In genomic region chr1:207963429-207964194, GRCh38 we compare ENCODE assay signal across 8 cellular contexts. TPM values are rescaled to one million over a fixed set of nuclear protein-coding genes. Genes with fewer than 3 reads are reported as not detected.
DNase-seq lines count a peak whose midpoint lies in the region; ATAC-seq lines count a peak whose summit lies in the region.

No MANE protein-coding gene starts in this region.

- H3K36me3 Mint-ChIP-seq in activated T-cell treated with anti-CD3 and anti-CD28 coated beads, Interleukin-2, amount 50 U/mL, for 4 hours (ENCODE audit: insufficient read depth), result no peaks in the 10 kb centered on the region

- H3K36me3 ChIP-seq in HUES64 (ENCODE audit: insufficient read depth, low read length) (no peaks in the 10 kb centered on the region), esophagus (ENCODE audit: control insufficient read depth in 2 of 2, insufficient read depth in 2 of 2, low read length in 1 of 2) (no peaks in the 10 kb centered on the region), muscle layer of duodenum (ENCODE audit: control insufficient read depth in 1 of 2, insufficient read depth in 2 of 2, low read length in 2 of 2) (no peaks in the 10 kb centered on the region)

- peak overlapping the region; percentile 81 for H3K4me3 Mint-ChIP-seq in activated T-cell treated with anti-CD3 and anti-CD28 coated beads, Interleukin-2, amount 50 U/mL, for 4 hours

- 2% methylated on average over 58 of the region's 58 CpGs for WGBS in HUES64
- 1 to 2% methylated on average over 45 to 58 of the region's 58 CpGs for WGBS in esophagus, 2 donors

- no peaks in the 10 kb centered on the region for H3K9me3 Mint-ChIP-seq in activated T-cell treated with anti-CD3 and anti-CD28 coated beads, Interleukin-2, amount 50 U/mL, for 4 hours

- H3K27ac ChIP-seq in HUES64 (ENCODE audit: low read depth, low read length), result no peak overlapping the region
- H3K27ac ChIP-seq in esophagus (ENCODE audit: low read depth in 2 of 2, low read length in 1 of 2), result peak overlapping the region; percentile 92 to 95
- H3K27ac ChIP-seq in muscle layer of duodenum (ENCODE audit: low read length), result peak overlapping the region; percentile 89

- H3K9me3 ChIP-seq in HUES64 (ENCODE audit: insufficient read depth, low read depth, low read length), result no peaks in the 10 kb centered on the region
- no peaks in the 10 kb centered on the region for H3K9me3 ChIP-seq in esophagus (ENCODE audit: control insufficient read depth in 2 of 2, insufficient read depth in 1 of 2, low read depth in 1 of 2, low read length in 1 of 2)
- H3K9me3 ChIP-seq in muscle layer of duodenum (ENCODE audit: control insufficient read depth in 1 of 2, low read length in 2 of 2), result no peaks in the 10 kb centered on the region

- peak overlapping the region; percentile 71 for H3K4me3 ChIP-seq in HUES64 (ENCODE audit: low read length)
- H3K4me3 ChIP-seq in esophagus (ENCODE audit: low read depth in 1 of 2, low read length in 2 of 2), result peak overlapping the region; percentile 60 to 68
- peak overlapping the region; percentile 70 to 78 for H3K4me3 ChIP-seq in muscle layer of duodenum (ENCODE audit: low read depth in 1 of 2, low read length in 2 of 2)

- H3K9ac ChIP-seq in HUES64 (ENCODE audit: low read depth, low read length), result peak overlapping the region; percentile 82

- peaks cover 5% of the 10 kb centered on the region for H3K4me1 Mint-ChIP-seq in activated T-cell treated with anti-CD3 and anti-CD28 coated beads, Interleukin-2, amount 50 U/mL, for 4 hours (ENCODE audit: low read depth)

- peak; percentile 65 for DNase-seq in DMS114 treated with DMSO at 0.1 percent for 48 hours (lab: John Stamatoyannopoulos, UW; ENCODE audit: unreplicated experiment)
- DNase-seq in OCI-M1 (lab: John Stamatoyannopoulos, UW), result peak; percentile 96
- peak; percentile 76 for DNase-seq in activated T-cell treated with anti-CD3 and anti-CD28 coated beads, Interleukin-2, amount 50 U/mL, for 4 hours
- peak; percentile 58 for DNase-seq in stimulated activated CD8-positive, alpha-beta memory T cell treated with anti-CD3 and anti-CD28 coated beads, Interleukin-7, amount 100 ng/mL, for 24 hours (ENCODE audit: low read depth)

- peak; percentile 74 for ATAC-seq in GM21447 (IDR thresholded peaks at IDR 0.05; ENCODE audit: unreplicated experiment)
- peak; percentile 84 to 87 for ATAC-seq in activated T-cell treated with anti-CD3 and anti-CD28 coated beads, Interleukin-2, amount 50 U/mL, for 4 hours

- H3K27me3 Mint-ChIP-seq in activated T-cell treated with anti-CD3 and anti-CD28 coated beads, Interleukin-2, amount 50 U/mL, for 4 hours (ENCODE audit: low read depth), result peaks cover 34% of the 10 kb centered on the region

- no peaks in the 10 kb centered on the region for H3K4me1 ChIP-seq in HUES64 (ENCODE audit: insufficient read depth, low read length)
- H3K4me1 ChIP-seq in esophagus (ENCODE audit: control insufficient read depth in 2 of 2, insufficient read depth in 2 of 2, low read length in 1 of 2), result peaks cover 0 to 11% of the 10 kb centered on the region in 2 donors
- peaks cover 5 to 32% of the 10 kb centered on the region in 2 donors for H3K4me1 ChIP-seq in muscle layer of duodenum (ENCODE audit: control insufficient read depth in 1 of 2, insufficient read depth in 2 of 2, low read length in 2 of 2)

- H3K27me3 ChIP-seq in HUES64 (ENCODE audit: insufficient read depth, low read length) (peaks cover 74% of the 10 kb centered on the region), esophagus (ENCODE audit: control insufficient read depth in 1 of 2, insufficient read depth in 2 of 2, low read length in 2 of 2) (no peaks in the 10 kb centered on the region), muscle layer of duodenum (ENCODE audit: low read depth, low read length) (no peaks in the 10 kb centered on the region)

RNA-seq across cellular contexts. Expression of gene CD34, which starts 52.7 kb away (rescaled TPM):
- 0.25 TPM for polyA plus RNA-seq in HUES64 (2013, experiment 1 of 2)
- 0.38 TPM for polyA plus RNA-seq in HUES64 (2013, experiment 2 of 2)
- under 1 TPM; 0.05 to 0.20 (median 0.08) TPM for total RNA-seq in activated T-cell treated with anti-CD3 and anti-CD28 coated beads, Interleukin-2, amount 50 U/mL, for 4 hours
- polyA plus RNA-seq in esophagus, result 10 to 100 TPM in 1 of 2 donors, 1 to 10 TPM in 1; 3.8 to 10.2 TPM
